ENCODE assay signal across 13 cellular contexts in the genomic region with DNA sequence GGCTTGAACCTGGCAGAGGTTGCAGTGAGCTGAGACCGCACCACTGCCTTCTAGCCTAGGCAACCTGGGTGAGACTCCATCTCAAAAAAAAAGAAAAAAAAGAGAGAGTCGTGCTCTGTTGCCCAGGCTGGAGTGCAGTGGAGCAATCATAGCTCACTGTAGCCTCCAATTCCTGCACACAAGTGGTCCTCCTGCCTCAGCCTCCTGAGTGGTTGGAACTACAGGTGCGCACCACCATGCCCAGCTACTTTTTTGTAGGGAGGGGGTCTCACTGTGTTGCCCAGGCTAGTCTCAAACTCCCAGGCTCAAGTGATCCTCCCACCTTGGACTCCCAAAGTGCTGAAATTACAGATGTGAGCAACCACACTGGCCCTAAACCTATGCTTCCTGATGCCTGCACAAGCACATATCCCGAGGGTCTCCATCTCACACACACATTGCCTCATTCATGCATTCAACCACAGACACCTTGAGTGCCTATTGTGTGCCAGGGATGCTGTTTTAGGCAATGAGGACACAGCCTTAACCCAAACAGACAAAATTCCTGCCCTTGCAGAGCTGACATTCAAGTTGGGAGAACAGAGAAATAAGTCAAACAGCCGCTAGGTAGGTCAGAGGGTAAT. TPM values are rescaled to one million over a fixed set of nuclear protein-coding genes. Genes with fewer than 3 reads are reported as not detected.
DNase-seq lines count a peak whose midpoint lies in the region; ATAC-seq and TF ChIP-seq lines count a peak whose summit lies in the region.
"Had no signal": no experiment of that assay in that cellular context is flagged by ENCODE, and none has a peak within 500 bp of the region (broad histone marks: within the 10 kb centered on the region; RNA-seq: fewer than 3 reads in every experiment).

No MANE protein-coding gene starts in this region.

- H3K9me3 Mint-ChIP-seq in T-helper 2 cell treated with Interferon-gamma antibody and Interleukin-4, amounts not matched to agents 5 μg/mL and 100 μg/mL, for 36 hours: no peaks in the 10 kb centered on the region
- no peaks in the 10 kb centered on the region for H3K9me3 Mint-ChIP-seq in naive thymus-derived CD8-positive, alpha-beta T cell

- 73 to 84% (median 79%) methylated on average over 4 to 5 of the region's 5 CpGs for WGBS in adrenal gland, 4 donors

- no peaks in the 10 kb centered on the region for H3K27me3 ChIP-seq in adrenal gland
- H3K27me3 ChIP-seq: suprapubic skin had no signal

- H3K27ac ChIP-seq in adrenal gland: no peak overlapping the region
- H3K27ac ChIP-seq: suprapubic skin had no signal

- POLR2A ChIA-PET in naive thymus-derived CD8-positive, alpha-beta T cell (lab: Charles Lee): interaction anchor here (0.5 to 6.0 kb wide), 6 partner anchors 15 to 147 kb away, joined by 3 to 103 read pairs (median 4); partner anchors contain the start of genes EIF3G and P2RY11

- no peak for ATAC-seq in T-helper 17 cell
- ATAC-seq in naive thymus-derived CD8-positive, alpha-beta T cell: no peak

- H3K4me3 Mint-ChIP-seq in T-helper 2 cell treated with Interferon-gamma antibody and Interleukin-4, amounts not matched to agents 5 μg/mL and 100 μg/mL, for 36 hours: no peak overlapping the region
- no peak overlapping the region for H3K4me3 Mint-ChIP-seq in T-helper 17 cell
- H3K4me3 Mint-ChIP-seq in naive thymus-derived CD8-positive, alpha-beta T cell: peak overlapping the region in 7 of 10 donors; percentile 15 to 65 (median 46)

- peaks cover 8 to 11% of the 10 kb centered on the region in 2 donors for H3K4me1 ChIP-seq in adrenal gland (replicated peaks in 1 of 2)

- H3K36me3 ChIP-seq in adrenal gland (replicated peaks in 1 of 2): no peaks in the 10 kb centered on the region
- H3K36me3 ChIP-seq: suprapubic skin had no signal

- no peak for TF ChIP-seq CTCF in adrenal gland (IDR thresholded peaks at IDR 0.05)

- peaks cover 6% of the 10 kb centered on the region for H3K36me3 Mint-ChIP-seq in T-helper 2 cell treated with Interferon-gamma antibody and Interleukin-4, amounts not matched to agents 5 μg/mL and 100 μg/mL, for 36 hours (ENCODE audit: low read depth)
- H3K36me3 Mint-ChIP-seq in T-helper 17 cell (ENCODE audit: low read depth): no peaks in the 10 kb centered on the region
- no peaks in the 10 kb centered on the region for H3K36me3 Mint-ChIP-seq in naive thymus-derived CD8-positive, alpha-beta T cell

- no peaks in the 10 kb centered on the region for H3K27me3 Mint-ChIP-seq in T-helper 2 cell treated with Interferon-gamma antibody and Interleukin-4, amounts not matched to agents 5 μg/mL and 100 μg/mL, for 36 hours (ENCODE audit: low read depth)
- H3K27me3 Mint-ChIP-seq in T-helper 17 cell: no peaks in the 10 kb centered on the region
- no peaks in the 10 kb centered on the region for H3K27me3 Mint-ChIP-seq in naive thymus-derived CD8-positive, alpha-beta T cell

- TF ChIP-seq POLR2A in adrenal gland (IDR thresholded peaks at IDR 0.05): no peak

- intact Hi-C loops in adrenal gland (cut with DNase I): no loop called here

- peak overlapping the region; percentile 77 for H3K27ac Mint-ChIP-seq in T-helper 2 cell treated with Interferon-gamma antibody and Interleukin-4, amounts not matched to agents 5 μg/mL and 100 μg/mL, for 36 hours
- H3K27ac Mint-ChIP-seq in T-helper 17 cell: peak overlapping the region; percentile 99
- peak overlapping the region in 7 of 10 donors; percentile 61 to 98 (median 88) for H3K27ac Mint-ChIP-seq in naive thymus-derived CD8-positive, alpha-beta T cell

- H3K4me3 ChIP-seq in adrenal gland: no peak overlapping the region
- H3K4me3 ChIP-seq: suprapubic skin had no signal

- DNase-seq in T-helper 2 cell treated with Interferon-gamma antibody and Interleukin-4, amounts not matched to agents 5 μg/mL and 100 μg/mL, for 36 hours (ENCODE audit: low spot score): no peak
- DNase-seq in T-helper 2 cell (no peak), T-helper 17 cell (no peak), adrenal gland (no peak), NCI-H2171 (lab: John Stamatoyannopoulos, UW) (no peak)
- DNase-seq in naive thymus-derived CD8-positive, alpha-beta T cell: peak in 1 of 10 donors; percentile 51
- DNase-seq: 8988T, amniotic stem cell, GF-D8, glutamatergic neuron, IMR-90, NCI-H1105 treated with DMSO at 0.1 percent for 48 hours had no signal

- H3K9me3 ChIP-seq in T-helper 17 cell (ENCODE audit: control insufficient read depth, low read length, poor library complexity, severe bottlenecking): no peaks in the 10 kb centered on the region
- H3K9me3 ChIP-seq in adrenal gland (replicated peaks in 1 of 3): no peaks in the 10 kb centered on the region
- H3K9me3 ChIP-seq: suprapubic skin had no signal

- peaks cover 33% of the 10 kb centered on the region for H3K4me1 Mint-ChIP-seq in T-helper 2 cell treated with Interferon-gamma antibody and Interleukin-4, amounts not matched to agents 5 μg/mL and 100 μg/mL, for 36 hours (ENCODE audit: low read depth)
- H3K4me1 Mint-ChIP-seq in T-helper 17 cell: peaks cover 41% of the 10 kb centered on the region
- H3K4me1 Mint-ChIP-seq in naive thymus-derived CD8-positive, alpha-beta T cell: peaks cover 28 to 64% (median 59%) of the 10 kb centered on the region in 4 donors

RNA-seq across cellular contexts. Expression of gene ANGPTL6, which starts 2.2 kb away (rescaled TPM):
- total RNA-seq in T-helper 17 cell (1 to 10 TPM in 1 of 2 donors, under 1 TPM in 1; 0.86 to 2.2 TPM), adrenal gland (1 to 10 TPM in 3 of 8 donors, under 1 TPM in 5; 0.12 to 3.2 (median 0.48) TPM)
- 1 to 10 TPM; 1.3 to 1.8 TPM for total RNA-seq in naive thymus-derived CD8-positive, alpha-beta T cell
- polyA plus RNA-seq in naive thymus-derived CD8-positive, alpha-beta T cell: under 1 TPM; 0.54 to 0.82 (median 0.65) TPM
- polyA plus RNA-seq in adrenal gland: 1 to 10 TPM in 2 of 3 donors, under 1 TPM in 1; 0.16 to 1.9 (median 1.5) TPM
- total RNA-seq: IMR-90 had no signal

RNA-seq across cellular contexts. Expression of gene PPAN, which starts 5.9 kb away (rescaled TPM):
- total RNA-seq in T-helper 17 cell (10 to 100 TPM; 79.8 to 87.8 TPM), adrenal gland (10 to 100 TPM; 18.2 to 44.8 (median 28.8) TPM)
- 100 to 1,000 TPM; 109 to 122 TPM for total RNA-seq in naive thymus-derived CD8-positive, alpha-beta T cell
- polyA plus RNA-seq in naive thymus-derived CD8-positive, alpha-beta T cell: 10 to 100 TPM; 15.7 to 42.7 (median 25.8) TPM
- polyA plus RNA-seq in adrenal gland: 10 to 100 TPM; 21.2 to 98.7 (median 68.0) TPM

RNA-seq across cellular contexts. Expression of gene P2RY11, which starts 11.2 kb away (rescaled TPM):
- total RNA-seq in T-helper 17 cell (10 to 100 TPM; 46.6 to 50.8 TPM), adrenal gland (10 to 100 TPM in 1 of 8 donors, 1 to 10 TPM in 7; 2.0 to 10.5 (median 6.5) TPM)
- total RNA-seq in naive thymus-derived CD8-positive, alpha-beta T cell: 10 to 100 TPM; 61.4 to 68.0 TPM
- polyA plus RNA-seq in naive thymus-derived CD8-positive, alpha-beta T cell: 1 to 10 TPM; 2.2 to 4.2 (median 2.9) TPM
- 10 to 100 TPM in 2 of 3 donors, under 1 TPM in 1; 0.77 to 21.5 (median 13.0) TPM for polyA plus RNA-seq in adrenal gland

RNA-seq across cellular contexts. Expression of gene SHFL, which starts 14.2 kb away (rescaled TPM):
- total RNA-seq in T-helper 17 cell (10 to 100 TPM; 65.2 to 68.0 TPM), adrenal gland (10 to 100 TPM; 27.9 to 50.6 (median 42.3) TPM)
- total RNA-seq in naive thymus-derived CD8-positive, alpha-beta T cell: 100 to 1,000 TPM; 109 to 113 TPM
- 10 to 100 TPM; 32.0 to 51.3 (median 34.6) TPM for polyA plus RNA-seq in naive thymus-derived CD8-positive, alpha-beta T cell
- polyA plus RNA-seq in adrenal gland: 100 to 1,000 TPM in 1 of 3 donors, 10 to 100 TPM in 2; 18.6 to 116 (median 85.5) TPM

RNA-seq across cellular contexts. Expression of gene EIF3G, which starts 19.4 kb away (rescaled TPM):
- total RNA-seq in T-helper 17 cell (100 to 1,000 TPM; 312 to 322 TPM), adrenal gland (100 to 1,000 TPM; 177 to 341 (median 266) TPM)
- 100 to 1,000 TPM; 363 to 378 TPM for total RNA-seq in naive thymus-derived CD8-positive, alpha-beta T cell
- 100 to 1,000 TPM; 226 to 282 (median 269) TPM for polyA plus RNA-seq in naive thymus-derived CD8-positive, alpha-beta T cell
- 100 to 1,000 TPM; 205 to 225 (median 206) TPM for polyA plus RNA-seq in adrenal gland

Comparison
In these comparisons a context has a peak if more than half of its experiments do, and no peak if none do; other contexts are left out.
1. H3K4me3 Mint-ChIP-seq: peak in naive thymus-derived CD8-positive, alpha-beta T cell (7 of 10); none in T-helper 2 cell treated with Interferon-gamma antibody and Interleukin-4, amounts not matched to agents 5 μg/mL and 100 μg/mL, for 36 hours (single experiment) and T-helper 17 cell (single experiment).
2. RNA of gene P2RY11, which starts 11.2 kb away (total RNA-seq): 61.4 to 68.0 TPM in naive thymus-derived CD8-positive, alpha-beta T cell and 46.6 to 50.8 TPM in T-helper 17 cell; 2.0 to 10.5 TPM in adrenal gland; every median in the first group is over 4 times any median in the second.
3. Peak in every context shown above with its lines, with median percentiles within 50 percentile points of each other: H3K27ac Mint-ChIP-seq.